Comparison of ENCODE assay signal across 2 cellular contexts in the genomic region with DNA sequence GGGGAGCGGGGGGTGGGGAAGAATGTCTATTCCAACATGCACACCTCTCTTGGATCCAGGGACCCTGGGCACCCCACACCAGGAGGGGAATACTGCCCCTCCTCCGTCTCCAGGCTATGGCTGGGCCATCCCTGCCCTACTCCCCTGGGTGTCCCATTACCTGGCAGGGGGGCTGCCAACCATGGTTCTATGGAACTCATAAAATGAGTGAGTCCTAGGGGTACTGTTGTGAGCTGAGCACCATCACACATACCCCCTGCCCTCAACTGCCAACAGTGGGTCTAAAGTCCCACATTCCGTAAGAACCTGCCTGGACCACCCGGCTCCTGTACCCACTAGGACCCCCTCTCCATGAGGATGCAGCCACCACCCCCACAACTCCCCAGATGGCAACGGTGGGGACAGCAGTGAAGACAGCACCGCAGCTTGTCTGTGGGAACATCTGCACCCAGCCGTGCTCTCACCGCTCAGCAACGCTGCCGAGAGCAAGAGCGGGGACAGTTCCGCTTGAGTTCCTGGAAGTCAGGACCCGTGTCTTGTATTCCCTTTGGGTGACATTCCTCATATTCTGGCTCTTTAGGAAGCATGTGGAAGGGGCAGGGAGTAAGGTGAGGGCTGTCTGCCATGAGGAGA.
TF ChIP-seq lines count a peak whose summit lies in the region.

No MANE protein-coding gene starts in this region.

TF ChIP-seq in A549, 52 proteins besides CTCF, POLR2A, EP300 and RAD21 (continued from another document):
- no peak for TF ChIP-seq ZSCAN20 (CRISPR knock-in tag; IDR thresholded peaks at IDR 0.05)
- no peak for TF ChIP-seq HEYL (CRISPR knock-in tag; IDR thresholded peaks at IDR 0.05)
- no peak for TF ChIP-seq HOXA7 (CRISPR knock-in tag; IDR thresholded peaks at IDR 0.05)
- TF ChIP-seq GATA3 (IDR thresholded peaks at IDR 0.05; ENCODE audit: borderline replicate concordance), result no peak
- no peak for TF ChIP-seq KDM1A (IDR thresholded peaks at IDR 0.05; ENCODE audit: low read depth)
- TF ChIP-seq CEBPB (IDR thresholded peaks at IDR 0.05), result no peak
- TF ChIP-seq BCL3 (IDR thresholded peaks at IDR 0.05), result no peak
- TF ChIP-seq RNF2 (IDR thresholded peaks at IDR 0.05; ENCODE audit: borderline replicate concordance, low read depth), result no peak
- TF ChIP-seq JUNB (IDR thresholded peaks at IDR 0.05), result no peak
- TF ChIP-seq ZC3H11A (IDR thresholded peaks at IDR 0.05), result no peak
- no peak for TF ChIP-seq HMGXB4 (CRISPR knock-in tag; IDR thresholded peaks at IDR 0.05; ENCODE audit: borderline replicate concordance)
- TF ChIP-seq CHD4 (IDR thresholded peaks at IDR 0.05; ENCODE audit: borderline replicate concordance), result no peak
- no peak for TF ChIP-seq RARB (CRISPR knock-in tag; IDR thresholded peaks at IDR 0.05)

TF ChIP-seq in HEK293, 187 proteins besides CTCF, POLR2A, EP300 and RAD21 (continued from another document):
- TF ChIP-seq, protein P1, sequence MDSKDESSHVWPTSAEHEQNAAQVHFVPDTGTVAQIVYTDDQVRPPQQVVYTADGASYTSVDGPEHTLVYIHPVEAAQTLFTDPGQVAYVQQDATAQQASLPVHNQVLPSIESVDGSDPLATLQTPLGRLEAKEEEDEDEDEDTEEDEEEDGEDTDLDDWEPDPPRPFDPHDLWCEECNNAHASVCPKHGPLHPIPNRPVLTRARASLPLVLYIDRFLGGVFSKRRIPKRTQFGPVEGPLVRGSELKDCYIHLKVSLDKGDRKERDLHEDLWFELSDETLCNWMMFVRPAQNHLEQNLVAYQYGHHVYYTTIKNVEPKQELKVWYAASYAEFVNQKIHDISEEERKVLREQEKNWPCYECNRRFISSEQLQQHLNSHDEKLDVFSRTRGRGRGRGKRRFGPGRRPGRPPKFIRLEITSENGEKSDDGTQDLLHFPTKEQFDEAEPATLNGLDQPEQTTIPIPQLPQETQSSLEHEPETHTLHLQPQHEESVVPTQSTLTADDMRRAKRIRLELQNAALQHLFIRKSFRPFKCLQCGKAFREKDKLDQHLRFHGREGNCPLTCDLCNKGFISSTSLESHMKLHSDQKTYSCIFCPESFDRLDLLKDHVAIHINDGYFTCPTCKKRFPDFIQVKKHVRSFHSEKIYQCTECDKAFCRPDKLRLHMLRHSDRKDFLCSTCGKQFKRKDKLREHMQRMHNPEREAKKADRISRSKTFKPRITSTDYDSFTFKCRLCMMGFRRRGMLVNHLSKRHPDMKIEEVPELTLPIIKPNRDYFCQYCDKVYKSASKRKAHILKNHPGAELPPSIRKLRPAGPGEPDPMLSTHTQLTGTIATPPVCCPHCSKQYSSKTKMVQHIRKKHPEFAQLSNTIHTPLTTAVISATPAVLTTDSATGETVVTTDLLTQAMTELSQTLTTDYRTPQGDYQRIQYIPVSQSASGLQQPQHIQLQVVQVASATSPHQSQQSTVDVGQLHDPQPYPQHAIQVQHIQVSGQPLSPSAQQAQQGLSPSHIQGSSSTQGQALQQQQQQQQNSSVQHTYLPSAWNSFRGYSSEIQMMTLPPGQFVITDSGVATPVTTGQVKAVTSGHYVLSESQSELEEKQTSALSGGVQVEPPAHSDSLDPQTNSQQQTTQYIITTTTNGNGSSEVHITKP (tag by site-specific recombination; IDR thresholded peaks at IDR 0.05), result 0 out of 2 replicates have a peak, but pooled peaks have one; percentile 10
